ENCODE assay signal across 1 cellular context in genomic region chr3:11549580-11550140, GRCh38.
TF ChIP-seq lines count a peak whose summit lies in the region.

No MANE protein-coding gene starts in this region.

TF ChIP-seq in HepG2, 621 proteins besides CTCF, POLR2A, EP300 and RAD21 (continued from another document):
- TF ChIP-seq TFDP1 (CRISPR knock-in tag; IDR thresholded peaks at IDR 0.05; ENCODE audit: borderline replicate concordance) (no peak), KMT2A (CRISPR knock-in tag; IDR thresholded peaks at IDR 0.05) (no peak), ZNF782 (CRISPR knock-in tag; IDR thresholded peaks at IDR 0.05; ENCODE audit: borderline replicate concordance) (no peak), RNF219 (CRISPR knock-in tag; IDR thresholded peaks at IDR 0.05) (no peak)
